Comparison of ENCODE assay signal across 8 cellular contexts in genomic region chr9:121744002-121744686, GRCh38.
DNase-seq lines count a peak whose midpoint lies in the region; ATAC-seq, FAIRE-seq and TF ChIP-seq lines count a peak whose summit lies in the region.

No MANE protein-coding gene starts in this region.

- TF ChIP-seq EP300 in stomach (IDR thresholded peaks at IDR 0.05): no peak

- peak; percentile 58 for TF ChIP-seq CTCF in GM12873 (IDR thresholded peaks at IDR 0.05; ENCODE audit: insufficient read depth, low read depth, low read length, missing control alignments)
- peak; percentile 28 to 35 for TF ChIP-seq CTCF in left lung (IDR thresholded peaks at IDR 0.05)
- peak in 5 of 7 experiments; percentile 31 to 62 (median 34) for TF ChIP-seq CTCF in stomach (IDR thresholded peaks at IDR 0.05)

- FAIRE-seq in RCC 7860 (lab: Jason Lieb, UNC): no peak

- DNase-seq in AG20443 (ENCODE audit: low spot score) (peak; percentile 64), RCC 7860 (ENCODE audit: low spot score) (peak; percentile 31), cerebellar cortex (ENCODE audit: low spot score) (peak; percentile 60), left lung (peak in 1 of 2 donors; percentile 57), stomach (peak; percentile 73), LoVo (ENCODE audit: low spot score) (no peak)

- no peaks in the 10 kb centered on the region for H3K9me3 ChIP-seq in left lung
- H3K9me3 ChIP-seq in stomach: no peaks in the 10 kb centered on the region

- TF ChIP-seq POLR2A in stomach (IDR thresholded peaks at IDR 0.05): no peak

- H3K27ac ChIP-seq in left lung (peak overlapping the region; percentile 75 to 91), stomach (peak overlapping the region; percentile 89 to 94 (median 93))

- ATAC-seq in left lung (peak; percentile 78), HG02970 (IDR thresholded peaks at IDR 0.05; ENCODE audit: low FRiP score, unreplicated experiment) (no peak)

- 12 to 18% (median 15%) methylated on average over 11 of the region's 11 CpGs for WGBS in stomach, 5 donors

- H3K4me3 ChIP-seq in left lung: peak overlapping the region; percentile 17 to 48
- peak overlapping the region; percentile 45 to 53 (median 50) for H3K4me3 ChIP-seq in stomach

- H3K36me3 ChIP-seq in left lung: no peaks in the 10 kb centered on the region
- H3K36me3 ChIP-seq in stomach: no peaks in the 10 kb centered on the region

- H3K4me1 ChIP-seq in left lung: peaks cover 17 to 81% of the 10 kb centered on the region in 2 donors
- H3K4me1 ChIP-seq in stomach: peaks cover 87 to 99% (median 95%) of the 10 kb centered on the region in 4 donors

- no peaks in the 10 kb centered on the region for H3K27me3 ChIP-seq in left lung
- no peaks in the 10 kb centered on the region for H3K27me3 ChIP-seq in stomach

- intact Hi-C loops in left lung (cut with DNase I) (no loop called here), stomach (cut with DNase I; ENCODE audit: low total_unique reads) (no loop called here)
